ENCODE assay signal across 18 cellular contexts in the genomic region with DNA sequence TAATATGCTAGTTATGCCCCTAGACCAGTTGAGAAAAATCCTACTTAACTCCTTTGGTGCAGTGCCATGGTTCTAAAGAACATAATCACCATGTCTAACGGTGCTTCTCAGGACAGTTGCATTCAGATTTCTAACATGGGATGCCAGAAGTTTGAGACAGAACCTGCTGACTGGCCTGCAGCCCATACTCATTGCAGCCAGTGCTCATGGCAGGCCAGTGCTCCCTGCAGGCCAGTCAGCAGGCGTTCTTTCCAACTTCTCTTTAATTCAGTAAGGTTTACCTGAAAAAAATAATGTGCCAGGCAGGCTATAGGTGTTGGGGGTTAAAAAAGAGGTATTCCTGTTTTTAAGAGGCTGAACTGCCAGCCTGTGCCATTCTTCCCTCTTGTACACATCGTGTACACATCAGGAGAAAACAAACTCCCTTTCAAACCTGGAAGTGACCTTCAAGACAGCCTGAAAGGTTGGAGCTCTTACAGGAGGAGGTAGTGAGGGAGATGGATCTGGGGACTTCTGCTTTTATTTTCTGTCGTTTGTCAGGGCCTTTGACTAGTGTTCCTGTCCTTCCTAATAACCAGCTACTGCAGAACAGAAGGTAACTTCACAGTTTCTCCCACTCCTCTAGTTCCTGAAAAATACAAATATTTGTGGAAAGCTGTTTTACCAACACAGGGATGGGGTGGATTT.
"Had no signal": no experiment of that assay in that cellular context is flagged by ENCODE, and none has a peak within 500 bp of the region (broad histone marks: within the 10 kb centered on the region; RNA-seq: fewer than 3 reads in every experiment).

No MANE protein-coding gene starts in this region.

- H3K27ac Mint-ChIP-seq: activated CD4-positive, alpha-beta T cell treated with anti-CD3 and anti-CD28 coated beads, Interleukin-2, amount 10 ng/mL, durations not matched to agents 24 days and 14 days; activated CD8-positive, alpha-beta T cell treated with anti-CD3 and anti-CD28 coated beads, Interleukin-2, amount 10 ng/mL, durations not matched to agents 7 days and 5 days; activated naive CD8-positive, alpha-beta T cell treated with anti-CD3 and anti-CD28 coated beads, Interleukin-2, amount 10 ng/mL, durations not matched to agents 7 days and 5 days; activated T-cell treated with anti-CD3 and anti-CD28 coated beads, Interleukin-2, amount 50 U/mL, for 24 hours; activated T-helper 2 cell treated with anti-CD3 and anti-CD28 coated beads, Interferon-gamma antibody, Interleukin-2, Interleukin-4, amounts not matched to agents 10 μg/mL and 5 μg/mL and 100 μg/mL, durations not matched to agents 14 hours and 24 hours and 36 hours; effector memory CD8-positive, alpha-beta T cell; natural killer cell treated with Interleukin-12 subunit alpha and Interleukin-12 subunit beta and Interleukin-15 and Interleukin-18, amount 100 ng/mL, for 72 hours; type B pancreatic cell had no signal

- DNase-seq: activated CD4-positive, alpha-beta T cell treated with anti-CD3 and anti-CD28 coated beads, Interleukin-2, amount 10 ng/mL, durations not matched to agents 24 days and 14 days; activated CD8-positive, alpha-beta T cell treated with anti-CD3 and anti-CD28 coated beads, Interleukin-2, amount 10 ng/mL, durations not matched to agents 7 days and 5 days; activated naive CD4-positive, alpha-beta T cell treated with Interleukin-2 at 50 U/mL for 16 hours; activated naive CD8-positive, alpha-beta T cell treated with anti-CD3 and anti-CD28 coated beads, Interleukin-2, amount 10 ng/mL, durations not matched to agents 7 days and 5 days; activated T-cell treated with anti-CD3 and anti-CD28 coated beads, Interleukin-2, amount 50 U/mL, for 24 hours; amygdala; effector memory CD8-positive, alpha-beta T cell; foreskin fibroblast; islet precursor cell; left colon; retina; stimulated activated CD8-positive, alpha-beta memory T cell treated with anti-CD3 and anti-CD28 coated beads, Interleukin-4, amount 100 ng/mL, for 48 hours; stimulated activated naive CD8-positive, alpha-beta T cell treated with anti-CD3 and anti-CD28 coated beads, Interleukin-15, Interleukin-2, amounts not matched to agents 100 U/mL and 50 U/mL, for 24 hours; T-helper 2 cell had no signal

- H3K9me3 Mint-ChIP-seq: activated CD4-positive, alpha-beta T cell treated with anti-CD3 and anti-CD28 coated beads, Interleukin-2, amount 10 ng/mL, durations not matched to agents 24 days and 14 days; activated naive CD8-positive, alpha-beta T cell treated with anti-CD3 and anti-CD28 coated beads, Interleukin-2, amount 10 ng/mL, durations not matched to agents 7 days and 5 days; activated T-cell treated with anti-CD3 and anti-CD28 coated beads, Interleukin-2, amount 50 U/mL, for 24 hours; activated T-helper 2 cell treated with anti-CD3 and anti-CD28 coated beads, Interferon-gamma antibody, Interleukin-2, Interleukin-4, amounts not matched to agents 10 μg/mL and 5 μg/mL and 100 μg/mL, durations not matched to agents 14 hours and 24 hours and 36 hours; effector memory CD8-positive, alpha-beta T cell; natural killer cell treated with Interleukin-12 subunit alpha and Interleukin-12 subunit beta and Interleukin-15 and Interleukin-18, amount 100 ng/mL, for 72 hours had no signal

- H3K27me3 Mint-ChIP-seq: activated T-cell treated with anti-CD3 and anti-CD28 coated beads, Interleukin-2, amount 50 U/mL, for 24 hours; type B pancreatic cell had no signal

- H3K4me3 ChIP-seq: lung had no signal

- ATAC-seq: activated CD8-positive, alpha-beta T cell treated with anti-CD3 and anti-CD28 coated beads, Interleukin-2, amount 10 ng/mL, durations not matched to agents 7 days and 5 days; effector memory CD8-positive, alpha-beta T cell; left colon; natural killer cell treated with Interleukin-12 subunit alpha and Interleukin-12 subunit beta and Interleukin-15 and Interleukin-18, amount 100 ng/mL, for 72 hours; stimulated activated naive CD8-positive, alpha-beta T cell treated with anti-CD3 and anti-CD28 coated beads, Interleukin-15, Interleukin-2, amounts not matched to agents 100 U/mL and 50 U/mL, for 24 hours had no signal

- H3K36me3 Mint-ChIP-seq: activated naive CD8-positive, alpha-beta T cell treated with anti-CD3 and anti-CD28 coated beads, Interleukin-2, amount 10 ng/mL, durations not matched to agents 7 days and 5 days; natural killer cell treated with Interleukin-12 subunit alpha and Interleukin-12 subunit beta and Interleukin-15 and Interleukin-18, amount 100 ng/mL, for 72 hours; type B pancreatic cell had no signal

- H3K4me3 Mint-ChIP-seq: activated CD4-positive, alpha-beta T cell treated with anti-CD3 and anti-CD28 coated beads, Interleukin-2, amount 10 ng/mL, durations not matched to agents 24 days and 14 days; activated CD8-positive, alpha-beta T cell treated with anti-CD3 and anti-CD28 coated beads, Interleukin-2, amount 10 ng/mL, durations not matched to agents 7 days and 5 days; activated naive CD8-positive, alpha-beta T cell treated with anti-CD3 and anti-CD28 coated beads, Interleukin-2, amount 10 ng/mL, durations not matched to agents 7 days and 5 days; activated T-cell treated with anti-CD3 and anti-CD28 coated beads, Interleukin-2, amount 50 U/mL, for 24 hours; effector memory CD8-positive, alpha-beta T cell; natural killer cell treated with Interleukin-12 subunit alpha and Interleukin-12 subunit beta and Interleukin-15 and Interleukin-18, amount 100 ng/mL, for 72 hours; type B pancreatic cell had no signal

- H3K4me1 Mint-ChIP-seq: activated CD4-positive, alpha-beta T cell treated with anti-CD3 and anti-CD28 coated beads, Interleukin-2, amount 10 ng/mL, durations not matched to agents 24 days and 14 days; activated naive CD8-positive, alpha-beta T cell treated with anti-CD3 and anti-CD28 coated beads, Interleukin-2, amount 10 ng/mL, durations not matched to agents 7 days and 5 days had no signal
